8 cellular contexts compared by ENCODE assay signal in the genomic region with DNA sequence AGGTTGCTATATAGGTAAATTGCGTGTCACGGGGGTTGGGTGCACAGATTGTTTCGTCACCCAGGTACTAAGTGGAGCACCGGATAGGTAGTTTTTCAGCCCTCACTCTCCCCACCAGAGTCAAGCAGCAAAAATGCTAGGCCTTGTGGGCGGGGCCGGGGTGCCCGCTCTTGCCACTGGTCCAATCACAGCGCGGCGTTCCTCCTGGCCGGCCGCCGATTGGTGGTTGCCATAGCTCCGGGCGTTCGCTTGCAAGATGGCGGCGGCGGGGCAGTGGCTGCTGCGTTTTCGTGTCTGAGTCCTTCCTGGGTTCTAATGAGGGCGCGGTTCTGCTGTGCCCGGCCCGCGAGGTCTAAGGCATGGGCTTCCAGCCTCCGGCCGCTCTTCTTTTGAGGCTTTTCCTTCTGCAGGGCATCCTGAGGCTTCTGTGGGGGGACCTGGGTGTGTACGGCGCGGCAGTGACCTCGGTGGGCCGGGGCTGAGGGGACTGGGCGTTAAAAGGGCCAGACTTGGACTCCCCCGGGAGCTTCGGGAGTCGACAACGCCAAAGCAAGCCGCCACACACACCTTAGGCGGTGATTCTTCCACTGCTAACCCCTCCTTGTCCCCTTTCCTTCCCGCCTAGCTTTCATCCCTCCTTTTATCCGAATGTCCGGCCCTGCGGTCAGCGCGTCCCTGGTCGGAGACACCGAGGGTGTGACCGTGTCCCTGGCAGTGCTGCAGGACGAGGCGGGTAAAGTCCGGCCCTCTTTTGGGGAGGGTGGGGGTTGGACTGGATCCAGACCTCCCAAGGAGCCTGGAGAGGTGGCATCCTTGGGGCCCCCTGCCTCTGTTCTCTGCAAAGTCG. TPM values are rescaled to one million over a fixed set of nuclear protein-coding genes. Genes with fewer than 3 reads are reported as not detected.
DNase-seq lines count a peak whose midpoint lies in the region; ATAC-seq and TF ChIP-seq lines count a peak whose summit lies in the region.

TCTN2 (plus strand) TSS at position 232 of the 847 bp plus-strand sequence; CDS start at position 360, 128 bp downstream.

- peaks cover 20% of the 10 kb centered on the region for H3K4me1 Mint-ChIP-seq in activated T-cell treated with anti-CD3 and anti-CD28 coated beads, Interleukin-2, amount 50 U/mL, for 4 hours (ENCODE audit: low read depth)

- no peaks in the 10 kb centered on the region for H3K9me3 Mint-ChIP-seq in activated T-cell treated with anti-CD3 and anti-CD28 coated beads, Interleukin-2, amount 50 U/mL, for 4 hours

- no peak for TF ChIP-seq CTCF in esophagus squamous epithelium (IDR thresholded peaks at IDR 0.05)

- no peaks in the 10 kb centered on the region for H3K27me3 ChIP-seq in esophagus squamous epithelium

- no peak for TF ChIP-seq POLR2A in esophagus squamous epithelium (IDR thresholded peaks at IDR 0.05)

- peak; percentile 98 for ATAC-seq in GM21786 (IDR thresholded peaks at IDR 0.05; ENCODE audit: unreplicated experiment)
- peak; percentile 100 for ATAC-seq in activated T-cell treated with anti-CD3 and anti-CD28 coated beads, Interleukin-2, amount 50 U/mL, for 4 hours

- no peaks in the 10 kb centered on the region for H3K9me3 ChIP-seq in esophagus squamous epithelium

- H3K36me3 ChIP-seq in esophagus squamous epithelium, result peaks cover 0 to 27% (median 0%) of the 10 kb centered on the region in 3 donors

- WGBS in esophagus squamous epithelium, 2 donors, result 4 to 8% methylated on average over 9 to 26 of the region's 53 CpGs

- peaks cover 1% of the 10 kb centered on the region for H3K36me3 Mint-ChIP-seq in activated T-cell treated with anti-CD3 and anti-CD28 coated beads, Interleukin-2, amount 50 U/mL, for 4 hours (ENCODE audit: insufficient read depth)

- DNase-seq in DMS53 treated with DMSO at 0.1 percent for 48 hours (lab: John Stamatoyannopoulos, UW; ENCODE audit: unreplicated experiment) (peak; percentile 88), KG1 (lab: John Stamatoyannopoulos, UW) (peak; percentile 80), esophagus squamous epithelium (lab: John Stamatoyannopoulos, UW) (peak; percentile 76), myocyte (ENCODE audit: low read depth) (peak; percentile 94)
- peak; percentile 91 for DNase-seq in activated T-cell treated with anti-CD3 and anti-CD28 coated beads, Interleukin-2, amount 50 U/mL, for 4 hours
- peak; percentile 90 for DNase-seq in stimulated activated CD8-positive, alpha-beta memory T cell treated with anti-CD3 and anti-CD28 coated beads, Interleukin-7, amount 100 ng/mL, for 24 hours (ENCODE audit: low read depth)

- H3K27ac ChIP-seq in esophagus squamous epithelium, result peak within 1 kb of the TSS in 2 of 4 donors; percentile 57 to 73

- H3K4me3 Mint-ChIP-seq in activated T-cell treated with anti-CD3 and anti-CD28 coated beads, Interleukin-2, amount 50 U/mL, for 4 hours, result peak within 1 kb of the TSS; percentile 89

- H3K27me3 Mint-ChIP-seq in activated T-cell treated with anti-CD3 and anti-CD28 coated beads, Interleukin-2, amount 50 U/mL, for 4 hours (ENCODE audit: low read depth), result no peaks in the 10 kb centered on the region

- intact Hi-C loops in esophagus squamous epithelium (cut with DNase I), result no loop called here

- H3K4me1 ChIP-seq in esophagus squamous epithelium, result peaks cover 9 to 27% (median 16%) of the 10 kb centered on the region in 3 donors

- peak within 1 kb of the TSS; percentile 72 to 92 (median 88) for H3K4me3 ChIP-seq in esophagus squamous epithelium

TF ChIP-seq in PFSK-1, 5 proteins besides CTCF, POLR2A, EP300 and RAD21:
- TF ChIP-seq TAF1 (IDR thresholded peaks at IDR 0.05; ENCODE audit: borderline replicate concordance, insufficient read depth, low read length) (no peak), POLR2AphosphoS5 (IDR thresholded peaks at IDR 0.05; ENCODE audit: low read depth, low read length) (peak; percentile 21; the same call in 1 of the 2 replicates), SIN3A (IDR thresholded peaks at IDR 0.05; ENCODE audit: borderline replicate concordance, insufficient read depth, low read length) (peak; percentile 83; the same call in 1 of the 2 replicates)

RNA-seq across cellular contexts. Expression of gene TCTN2, which starts in this region (rescaled TPM):
- 3.2 TPM for polyA plus RNA-seq in PFSK-1 (2012; ENCODE audit: insufficient read length, low read depth)
- 1 to 10 TPM; 2.4 to 4.3 (median 3.5) TPM for total RNA-seq in activated T-cell treated with anti-CD3 and anti-CD28 coated beads, Interleukin-2, amount 50 U/mL, for 4 hours
- total RNA-seq in esophagus squamous epithelium (1 to 10 TPM; 3.0 to 5.9 (median 3.2) TPM), myocyte (6.8 and 7.2 TPM in 2 replicates)
- polyA plus RNA-seq in myocyte (2012), result 10.9 TPM
